In the genomic region with DNA sequence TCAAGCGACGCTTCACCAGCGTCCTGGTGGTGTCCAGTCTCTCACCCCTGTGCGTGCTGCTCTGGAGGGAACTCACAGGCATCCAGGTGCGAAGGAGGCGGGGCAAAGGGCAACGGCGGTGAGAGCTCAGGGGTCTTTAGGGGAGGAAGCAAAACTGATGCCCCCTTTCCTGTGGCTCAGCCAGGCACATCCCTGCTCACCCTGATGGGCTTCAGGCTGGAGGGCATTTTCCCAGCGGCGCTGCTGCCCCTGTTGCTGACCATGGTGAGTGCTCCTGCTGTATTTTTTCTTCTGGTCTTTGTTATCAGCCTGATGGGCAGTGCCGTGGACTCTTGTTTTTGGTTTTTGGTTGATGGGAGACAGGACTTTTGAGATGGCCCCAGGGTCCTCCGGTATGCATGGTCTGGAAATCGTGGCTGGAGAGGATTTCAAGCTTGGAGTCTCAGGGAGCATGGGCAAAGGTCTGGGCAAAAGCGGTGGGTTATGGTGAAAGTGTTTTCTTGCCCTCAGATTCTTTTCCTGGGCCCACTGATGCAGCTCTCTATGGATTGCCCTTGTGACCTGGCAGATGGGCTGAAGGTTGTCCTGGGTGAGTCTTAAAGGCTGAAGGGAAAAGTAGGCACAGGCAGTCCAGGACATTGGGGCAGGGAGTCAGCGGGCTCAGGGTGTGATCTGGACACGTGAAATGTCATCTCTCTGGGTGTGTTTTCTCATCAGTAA, we compare ENCODE assay signal across 1 cellular context.
A peak's percentile ranks its signal among the peaks of the same experiment; 100 is the strongest.
TF ChIP-seq lines count a peak whose summit lies in the region.

No MANE protein-coding gene starts in this region.

TF ChIP-seq in GM12878, 131 proteins besides CTCF, POLR2A, EP300 and RAD21:
- TF ChIP-seq SMAD1 (IDR thresholded peaks at IDR 0.05; ENCODE audit: low read depth, partially characterized antibody), result no peak
- TF ChIP-seq, protein P1, sequence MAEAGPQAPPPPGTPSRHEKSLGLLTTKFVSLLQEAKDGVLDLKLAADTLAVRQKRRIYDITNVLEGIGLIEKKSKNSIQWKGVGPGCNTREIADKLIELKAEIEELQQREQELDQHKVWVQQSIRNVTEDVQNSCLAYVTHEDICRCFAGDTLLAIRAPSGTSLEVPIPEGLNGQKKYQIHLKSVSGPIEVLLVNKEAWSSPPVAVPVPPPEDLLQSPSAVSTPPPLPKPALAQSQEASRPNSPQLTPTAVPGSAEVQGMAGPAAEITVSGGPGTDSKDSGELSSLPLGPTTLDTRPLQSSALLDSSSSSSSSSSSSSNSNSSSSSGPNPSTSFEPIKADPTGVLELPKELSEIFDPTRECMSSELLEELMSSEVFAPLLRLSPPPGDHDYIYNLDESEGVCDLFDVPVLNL (IDR thresholded peaks at IDR 0.05; ENCODE audit: low read depth, low read length), result no peak
- TF ChIP-seq HDGF (IDR thresholded peaks at IDR 0.05), result 0 out of 2 replicates have a peak, but pooled peaks have one; percentile 25
- no peak for TF ChIP-seq NBN (IDR thresholded peaks at IDR 0.05)
